Comparison of ENCODE assay signal across 18 cellular contexts in genomic region chr1:59123081-59123675, GRCh38.
DNase-seq lines count a peak whose midpoint lies in the region; ATAC-seq and TF ChIP-seq lines count a peak whose summit lies in the region.
"Had no signal": no experiment of that assay in that cellular context is flagged by ENCODE, and none has a peak within 500 bp of the region (broad histone marks: within the 10 kb centered on the region; RNA-seq: fewer than 3 reads in every experiment).

No MANE protein-coding gene starts in this region.

- no peak for DNase-seq in GM23338 (ENCODE audit: low spot score)
- DNase-seq in NCI-H526 treated with DMSO at 0.1 percent for 48 hours (lab: John Stamatoyannopoulos, UW) = peak; percentile 95
- DNase-seq in epithelial cell of esophagus (ENCODE audit: low read depth) = peak; percentile 70
- no peak for DNase-seq in osteoblast (ENCODE audit: insufficient read length, low spot score, missing footprints)
- no peak for DNase-seq in NCI-H187 treated with DMSO at 0.1 percent for 48 hours (lab: John Stamatoyannopoulos, UW)
- no peak for DNase-seq in CD8-positive, alpha-beta memory T cell
- no peak for DNase-seq in NOMO-1 treated with DMSO at 0.1 percent for 48 hours (lab: John Stamatoyannopoulos, UW; ENCODE audit: unreplicated experiment)
- DNase-seq in activated CD4-positive, alpha-beta T cell treated with anti-CD3 and anti-CD28 coated beads for 48 hours = no peak
- DNase-seq: AML-193, DMS79, GF-D8, H9, NCI-H1436 treated with DMSO at 0.1 percent for 48 hours, NCI-H2081 treated with DMSO at 0.1 percent for 48 hours, NCI-H748 treated with DMSO at 0.1 percent for 48 hours had no signal

- peaks cover 2% of the 10 kb centered on the region for H3K27me3 Mint-ChIP-seq in GM23338 (ENCODE audit: insufficient read depth, low read depth, poor library complexity)
- H3K27me3 Mint-ChIP-seq in CD8-positive, alpha-beta memory T cell = peaks cover 16 to 20% of the 10 kb centered on the region in 2 donors

- H3K4me1 Mint-ChIP-seq in GM23338 = peaks cover 1% of the 10 kb centered on the region; the same call in 2 of the 3 replicates
- H3K4me1 Mint-ChIP-seq in CD8-positive, alpha-beta memory T cell = peaks cover 16 to 21% (median 17%) of the 10 kb centered on the region in 3 donors

- 0 out of 2 replicates have a peak overlapping the region, but pooled peaks have one; percentile 65 for H3K27ac Mint-ChIP-seq in GM23338
- H3K27ac Mint-ChIP-seq in CD8-positive, alpha-beta memory T cell = no peak overlapping the region
- H3K27ac Mint-ChIP-seq: H9, IgD-negative memory B cell had no signal

- H3K4me3 Mint-ChIP-seq in GM23338 = no peak overlapping the region
- no peak overlapping the region for H3K4me3 Mint-ChIP-seq in CD8-positive, alpha-beta memory T cell
- H3K4me3 Mint-ChIP-seq: H9, IgD-negative memory B cell had no signal

- H4K20me1 ChIP-seq in GM23338 (replicated peaks; ENCODE audit: insufficient read depth) (no peaks in the 10 kb centered on the region), osteoblast (ENCODE audit: insufficient read depth, low read length) (no peaks in the 10 kb centered on the region)

- no peaks in the 10 kb centered on the region; the same call in 1 of the 3 replicates for H3K9me3 Mint-ChIP-seq in GM23338
- no peaks in the 10 kb centered on the region for H3K9me3 Mint-ChIP-seq in CD8-positive, alpha-beta memory T cell
- H3K9me3 Mint-ChIP-seq: H9, IgD-negative memory B cell had no signal

- H3K4me3 ChIP-seq in GM23338 (no peak overlapping the region), epithelial cell of esophagus (ENCODE audit: low read length) (no peak overlapping the region), osteoblast (ENCODE audit: insufficient read depth, low read length) (no peak overlapping the region)
- no peak overlapping the region for H3K4me3 ChIP-seq in CD8-positive, alpha-beta memory T cell (ENCODE audit: low read length)

- 0 out of 2 replicates have a peak, but pooled peaks cover 6% of the 10 kb centered on the region for H3K9me2 ChIP-seq in GM23338 (ENCODE audit: insufficient read depth)

- H3K9me3 ChIP-seq in osteoblast (ENCODE audit: low read depth, low read length) = no peaks in the 10 kb centered on the region
- no peaks in the 10 kb centered on the region for H3K9me3 ChIP-seq in CD8-positive, alpha-beta memory T cell (ENCODE audit: low read length)

- H3K79me2 ChIP-seq in GM23338 (replicated peaks; ENCODE audit: insufficient read depth) (no peaks in the 10 kb centered on the region), osteoblast (ENCODE audit: insufficient read depth, low read length) (no peaks in the 10 kb centered on the region)

- TF ChIP-seq CTCF in GM23338 (conservative IDR thresholded peaks at IDR 0.05; ENCODE audit: low read depth in 2 of 2) = no peak
- TF ChIP-seq CTCF in epithelial cell of esophagus (IDR thresholded peaks at IDR 0.05; ENCODE audit: insufficient read depth, low read depth, low read length, missing control alignments) = no peak
- no peak for TF ChIP-seq CTCF in osteoblast (IDR thresholded peaks at IDR 0.05; ENCODE audit: extremely low read depth, low read depth, low read length)

- POLR2A ChIA-PET in CD8-positive, alpha-beta memory T cell (lab: Charles Lee) = no interaction called here

- 0 out of 2 replicates have a peak, but pooled peaks cover 3% of the 10 kb centered on the region for H3K36me3 ChIP-seq in GM23338 (ENCODE audit: insufficient read depth)
- no peaks in the 10 kb centered on the region for H3K36me3 ChIP-seq in osteoblast (ENCODE audit: insufficient read depth, low read length)
- H3K36me3 ChIP-seq in CD8-positive, alpha-beta memory T cell (ENCODE audit: insufficient read depth, low read length) = no peaks in the 10 kb centered on the region

- no peak overlapping the region for H3K27ac ChIP-seq in GM23338 (ENCODE audit: low read depth)
- peak overlapping the region; percentile 75 for H3K27ac ChIP-seq in osteoblast (ENCODE audit: low read depth, low read length)
- H3K27ac ChIP-seq in CD8-positive, alpha-beta memory T cell (ENCODE audit: low read depth, low read length) = no peak overlapping the region

- H3K4me2 ChIP-seq in GM23338 = no peak overlapping the region
- no peak overlapping the region for H3K4me2 ChIP-seq in osteoblast (ENCODE audit: insufficient read depth, low read length)

- CTCF ChIA-PET in CD8-positive, alpha-beta memory T cell (lab: Charles Lee) = interaction anchor here (1.1 kb wide), 1 partner anchor 40 kb away, joined by 3 read pairs; no protein-coding TSS in a partner anchor

- H3K27me3 ChIP-seq in GM23338 (ENCODE audit: insufficient read depth) (no peaks in the 10 kb centered on the region), osteoblast (ENCODE audit: insufficient read depth, low read length) (no peaks in the 10 kb centered on the region)
- H3K27me3 ChIP-seq in CD8-positive, alpha-beta memory T cell (ENCODE audit: insufficient read depth, low read length, poor library complexity, severe bottlenecking) = no peaks in the 10 kb centered on the region

- H3K36me3 Mint-ChIP-seq in GM23338 (ENCODE audit: low read depth) = no peaks in the 10 kb centered on the region
- H3K36me3 Mint-ChIP-seq in CD8-positive, alpha-beta memory T cell = peaks cover 0 to 3% (median 0%) of the 10 kb centered on the region in 3 donors
- H3K36me3 Mint-ChIP-seq: IgD-negative memory B cell had no signal

- H2AFZ ChIP-seq in GM23338 (peak overlapping the region; percentile 53; the same call in 1 of the 2 replicates), osteoblast (ENCODE audit: low read length) (no peak overlapping the region)

- ATAC-seq in GM23338 = no peak
- ATAC-seq: Right ventricle myocardium inferior, SK-N-SH treated with all-trans-retinoic acid at 6 μM for 48 hours had no signal

- no peaks in the 10 kb centered on the region for H3K4me1 ChIP-seq in GM23338 (ENCODE audit: insufficient read depth)
- peaks cover 44% of the 10 kb centered on the region for H3K4me1 ChIP-seq in osteoblast (ENCODE audit: insufficient read depth, low read length)
- H3K4me1 ChIP-seq in CD8-positive, alpha-beta memory T cell (ENCODE audit: insufficient read depth, low read length) = peaks cover 15% of the 10 kb centered on the region

- H3F3A ChIP-seq in GM23338 (replicated peaks; ENCODE audit: low read depth) = no peaks in the 10 kb centered on the region

TF ChIP-seq in GM23338, 12 proteins besides CTCF, POLR2A, EP300 and RAD21:
- TF ChIP-seq STAT1 (IDR thresholded peaks at IDR 0.05; ENCODE audit: unreplicated experiment) (no peak), ZNF331 (CRISPR knock-in tag; IDR thresholded peaks at IDR 0.05; ENCODE audit: low read depth) (no peak), CREB1 (CRISPR knock-in tag; IDR thresholded peaks at IDR 0.05; ENCODE audit: low read depth) (no peak), NANOG (IDR thresholded peaks at IDR 0.05; ENCODE audit: borderline replicate concordance) (no peak)

Comparison
In these comparisons a context has a peak if more than half of its experiments do, and no peak if none do; other contexts are left out.
1. DNase-seq: peak in NCI-H526 treated with DMSO at 0.1 percent for 48 hours (single experiment) and epithelial cell of esophagus (single experiment); none in GM23338 (single experiment), osteoblast (single experiment), NCI-H187 treated with DMSO at 0.1 percent for 48 hours (single experiment), CD8-positive, alpha-beta memory T cell (0 of 5), NOMO-1 treated with DMSO at 0.1 percent for 48 hours (single experiment) and activated CD4-positive, alpha-beta T cell treated with anti-CD3 and anti-CD28 coated beads for 48 hours (single experiment).